11 cellular contexts compared by ENCODE assay signal in genomic region chr9:134474656-134475050, GRCh38.
DNase-seq lines count a peak whose midpoint lies in the region; ATAC-seq and TF ChIP-seq lines count a peak whose summit lies in the region.
"Had no signal": no experiment of that assay in that cellular context is flagged by ENCODE, and none has a peak within 500 bp of the region (broad histone marks: within the 10 kb centered on the region; RNA-seq: fewer than 3 reads in every experiment).

No MANE protein-coding gene starts in this region.

- H2AFZ ChIP-seq in mesenchymal stem cell (ENCODE audit: low read depth, low read length): no peak overlapping the region

- H3K9me3 ChIP-seq in mesenchymal stem cell (ENCODE audit: control insufficient read depth, low read length) (no peaks in the 10 kb centered on the region), stomach smooth muscle (ENCODE audit: control insufficient read depth in 2 of 2, low read length in 2 of 2) (no peaks in the 10 kb centered on the region)
- H3K9me3 ChIP-seq: mucosa of descending colon had no signal

- no peak overlapping the region for H2AK5ac ChIP-seq in mesenchymal stem cell (ENCODE audit: low read length, severe bottlenecking)

- peak overlapping the region in 1 of 2 experiments; percentile 76 for H3K14ac ChIP-seq in mesenchymal stem cell (ENCODE audit: low read length in 2 of 2)

- H3K79me1 ChIP-seq in mesenchymal stem cell (replicated peaks; ENCODE audit: low read length, poor library complexity, severe bottlenecking): no peaks in the 10 kb centered on the region

- H2BK12ac ChIP-seq in mesenchymal stem cell (ENCODE audit: low read length in 2 of 2): peak overlapping the region; percentile 86 to 94

- H3K4me2 ChIP-seq in mesenchymal stem cell (ENCODE audit: low read length, poor library complexity, severe bottlenecking): no peak overlapping the region
- H3K4me2 ChIP-seq: KMS-11 had no signal

- H3K27ac Mint-ChIP-seq in HFFc6: peak overlapping the region; percentile 76
- H3K27ac Mint-ChIP-seq in activated naive CD8-positive, alpha-beta T cell treated with anti-CD3 and anti-CD28 coated beads, Interleukin-2, amount 50 U/mL, for 24 hours: peak overlapping the region; percentile 54

- H3K9me3 Mint-ChIP-seq in HFFc6: no peaks in the 10 kb centered on the region
- H3K9me3 Mint-ChIP-seq in activated naive CD8-positive, alpha-beta T cell treated with anti-CD3 and anti-CD28 coated beads, Interleukin-2, amount 50 U/mL, for 24 hours: no peaks in the 10 kb centered on the region

- H3K36me3 ChIP-seq in mesenchymal stem cell (ENCODE audit: control insufficient read depth in 1 of 2, insufficient read depth in 2 of 2, low read depth in 1 of 2, low read length in 2 of 2): no peaks in the 10 kb centered on the region
- no peaks in the 10 kb centered on the region for H3K36me3 ChIP-seq in stomach smooth muscle (ENCODE audit: control insufficient read depth in 2 of 2, insufficient read depth in 2 of 2, low read length in 2 of 2)

- WGBS in mesenchymal stem cell: 72% methylated on average over 11 of the region's 12 CpGs

- no peak overlapping the region for H3K23ac ChIP-seq in mesenchymal stem cell (ENCODE audit: low read length in 2 of 2)

- H3K27me3 Mint-ChIP-seq in HFFc6 (ENCODE audit: insufficient read depth): no peaks in the 10 kb centered on the region
- H3K27me3 Mint-ChIP-seq in activated naive CD8-positive, alpha-beta T cell treated with anti-CD3 and anti-CD28 coated beads, Interleukin-2, amount 50 U/mL, for 24 hours: no peaks in the 10 kb centered on the region

- no peak overlapping the region for H3K27ac ChIP-seq in mesenchymal stem cell (ENCODE audit: low read length, poor library complexity, severe bottlenecking)
- peak overlapping the region; percentile 62 for H3K27ac ChIP-seq in stomach smooth muscle (ENCODE audit: low read length)
- H3K27ac ChIP-seq: KMS-11 had no signal

- no peaks in the 10 kb centered on the region for H3K36me3 Mint-ChIP-seq in HFFc6 (ENCODE audit: low read depth)
- H3K36me3 Mint-ChIP-seq in activated naive CD8-positive, alpha-beta T cell treated with anti-CD3 and anti-CD28 coated beads, Interleukin-2, amount 50 U/mL, for 24 hours (ENCODE audit: low read depth): no peaks in the 10 kb centered on the region

- H3K27me3 ChIP-seq in mesenchymal stem cell (ENCODE audit: control insufficient read depth in 1 of 2, insufficient read depth in 1 of 2, low read length in 2 of 2) (no peaks in the 10 kb centered on the region), stomach smooth muscle (ENCODE audit: control insufficient read depth in 1 of 2, insufficient read depth in 2 of 2, low read length in 2 of 2) (no peaks in the 10 kb centered on the region)

- peak overlapping the region; percentile 98 for H4K91ac ChIP-seq in mesenchymal stem cell (ENCODE audit: low read length)

- peak overlapping the region; percentile 78 for H2BK120ac ChIP-seq in mesenchymal stem cell (ENCODE audit: low read depth, low read length)

- H3K18ac ChIP-seq in mesenchymal stem cell (ENCODE audit: low read depth in 1 of 2, low read length in 2 of 2): peak overlapping the region; percentile 62 to 90

- H3K4me1 ChIP-seq in mesenchymal stem cell (ENCODE audit: control insufficient read depth, insufficient read depth, low read depth, low read length) (peaks cover 20% of the 10 kb centered on the region), stomach smooth muscle (ENCODE audit: control insufficient read depth, insufficient read depth, low read length) (peaks cover 58% of the 10 kb centered on the region)

- DNase-seq in HFFc6 (no peak), mesenchymal stem cell (no peak), HK-2 (ENCODE audit: unreplicated experiment) (no peak), ecto neural progenitor cell (ENCODE audit: low spot score) (no peak)
- no peak for DNase-seq in activated naive CD8-positive, alpha-beta T cell treated with anti-CD3 and anti-CD28 coated beads, Interleukin-2, amount 50 U/mL, for 24 hours
- no peak for DNase-seq in stimulated activated CD4-positive, alpha-beta T cell treated with anti-CD3 and anti-CD28 coated beads, Interleukin-1b, Interleukin-23, amount 100 ng/mL, for 48 hours
- DNase-seq: activated naive CD4-positive, alpha-beta T cell treated with Interleukin-2 at 50 U/mL for 16 hours; NCI-H1694 had no signal

- ATAC-seq in activated naive CD8-positive, alpha-beta T cell treated with anti-CD3 and anti-CD28 coated beads, Interleukin-2, amount 50 U/mL, for 24 hours: no peak

- no peak overlapping the region for H2BK5ac ChIP-seq in mesenchymal stem cell (ENCODE audit: low read depth, low read length, poor library complexity, severe bottlenecking)

- H3K9ac ChIP-seq in mesenchymal stem cell (ENCODE audit: low read length) (peak overlapping the region; percentile 69), stomach smooth muscle (ENCODE audit: low read length in 2 of 2) (no peak overlapping the region)
- H3K9ac ChIP-seq: KMS-11 had no signal

- H2BK15ac ChIP-seq in mesenchymal stem cell (ENCODE audit: low read depth, poor library complexity, severe bottlenecking): peak overlapping the region; percentile 78

- H4K8ac ChIP-seq in mesenchymal stem cell (ENCODE audit: low read length): peak overlapping the region; percentile 89

- H3K4ac ChIP-seq in mesenchymal stem cell (ENCODE audit: low read depth in 1 of 2, low read length in 2 of 2): peak overlapping the region; percentile 89 to 96

- H3K4me1 Mint-ChIP-seq in HFFc6 (ENCODE audit: low read depth): peaks cover 22% of the 10 kb centered on the region
- peaks cover 7% of the 10 kb centered on the region for H3K4me1 Mint-ChIP-seq in activated naive CD8-positive, alpha-beta T cell treated with anti-CD3 and anti-CD28 coated beads, Interleukin-2, amount 50 U/mL, for 24 hours

- no peak for TF ChIP-seq CTCF in HFFc6 (IDR thresholded peaks at IDR 0.05)

- H3K4me3 ChIP-seq in mesenchymal stem cell (ENCODE audit: insufficient read depth in 1 of 2, low read depth in 1 of 2, low read length in 2 of 2): no peak overlapping the region
- no peak overlapping the region for H3K4me3 ChIP-seq in stomach smooth muscle (ENCODE audit: low read length in 2 of 2)
- H3K4me3 ChIP-seq: mucosa of descending colon had no signal

- H3K4me3 Mint-ChIP-seq in HFFc6: no peak overlapping the region
- H3K4me3 Mint-ChIP-seq in activated naive CD8-positive, alpha-beta T cell treated with anti-CD3 and anti-CD28 coated beads, Interleukin-2, amount 50 U/mL, for 24 hours: no peak overlapping the region
